ENCODE assay signal across 8 cellular contexts in genomic region chr11:67468835-67469811, GRCh38. TPM values are rescaled to one million over a fixed set of nuclear protein-coding genes. Genes with fewer than 3 reads are reported as not detected.
DNase-seq lines count a peak whose midpoint lies in the region; ATAC-seq and TF ChIP-seq lines count a peak whose summit lies in the region.

TSS of gene TMEM134 (minus strand) at chr11:67469251. CDS start at chr11:67469192, 59 bp downstream.

- CTCF ChIA-PET in Caco-2 (lab: Charles Lee): interaction anchor here (0.5 to 3.8 kb wide), 9 partner anchors 14 to 161 kb away, joined by 3 to 38 read pairs (median 3); partner anchors contain the start of genes AIP, GSTP1, NUDT8 and PPP1CA

- H3K4me3 ChIP-seq in Caco-2 (ENCODE audit: low read depth, low read length) (peak within 1 kb of the TSS; percentile 69), HUES6 (ENCODE audit: low read depth, low read length) (peak within 1 kb of the TSS; percentile 88), epithelial cell of esophagus (ENCODE audit: low read length) (peak within 1 kb of the TSS; percentile 62), mucosa of descending colon (peak within 1 kb of the TSS; percentile 90)

- peak within 1 kb of the TSS; percentile 94 for H3K4me3 Mint-ChIP-seq in Caco-2 (ENCODE audit: unreplicated experiment)

- peaks cover 20% of the 10 kb centered on the region for H3K4me1 Mint-ChIP-seq in Caco-2 (ENCODE audit: low read depth, unreplicated experiment)

- TF ChIP-seq CTCF in Caco-2 (IDR thresholded peaks at IDR 0.05; ENCODE audit: insufficient read depth in 1 of 2, low read depth in 1 of 2, low read length in 1 of 2, severe bottlenecking in 1 of 2, unreplicated experiment in 1 of 2) (peak; percentile 54 to 85), epithelial cell of esophagus (IDR thresholded peaks at IDR 0.05; ENCODE audit: insufficient read depth, low read depth, low read length, missing control alignments) (peak; percentile 37), mucosa of descending colon (IDR thresholded peaks at IDR 0.05) (peak; percentile 38)

- BruUV-seq in Caco-2 (replicated peaks; lab: Mats Ljungman, UMichigan): no TSS peak

- peak; percentile 51 for ATAC-seq in GM21360 (IDR thresholded peaks at IDR 0.05; ENCODE audit: unreplicated experiment)
- peak; percentile 87 for ATAC-seq in mucosa of descending colon

- H3K27me3 ChIP-seq in Caco-2 (replicated peaks; ENCODE audit: control insufficient read depth, insufficient read depth, low read length): no peaks in the 10 kb centered on the region
- no peaks in the 10 kb centered on the region for H3K27me3 ChIP-seq in HUES6 (ENCODE audit: control insufficient read depth, insufficient read depth, low read length)

- intact Hi-C loops in Caco-2 (cut with micrococcal nuclease; ENCODE audit: unreplicated experiment): loop anchor here (1.0 to 2.0 kb wide), 7 partner anchors 14 to 80 kb away; partner anchors contain the start of genes AIP, CDK2AP2, CORO1B and PPP1CA
- intact Hi-C loops in mucosa of descending colon (cut with DNase I, micrococcal nuclease): no loop called here

- H3K4me1 ChIP-seq in Caco-2 (peaks cover 23% of the 10 kb centered on the region), HUES6 (ENCODE audit: control insufficient read depth, insufficient read depth, low read length) (peaks cover 13% of the 10 kb centered on the region), mucosa of descending colon (ENCODE audit: low read depth) (peaks cover 16% of the 10 kb centered on the region)

- peak within 1 kb of the TSS; percentile 45; the same call in 1 of the 2 replicates for H3K27ac ChIP-seq in HUES6 (ENCODE audit: low read depth, low read length)

- H3K27me3 Mint-ChIP-seq in Caco-2 (ENCODE audit: insufficient read depth, unreplicated experiment): no peaks in the 10 kb centered on the region

- peaks cover 22% of the 10 kb centered on the region for H3K36me3 Mint-ChIP-seq in Caco-2 (ENCODE audit: insufficient read depth, unreplicated experiment)

- H3K9me3 Mint-ChIP-seq in Caco-2 (ENCODE audit: unreplicated experiment): no peaks in the 10 kb centered on the region

- peak within 1 kb of the TSS; percentile 89 for H3K27ac Mint-ChIP-seq in Caco-2 (ENCODE audit: unreplicated experiment)

- H3K9me3 ChIP-seq in Caco-2 (no peaks in the 10 kb centered on the region), HUES6 (ENCODE audit: control insufficient read depth, insufficient read depth, low read depth, low read length) (no peaks in the 10 kb centered on the region), mucosa of descending colon (no peaks in the 10 kb centered on the region)

- DNase-seq in Caco-2: peak; percentile 96 to 98
- DNase-seq in OCI-M1 (lab: John Stamatoyannopoulos, UW): peak; percentile 93
- peak; percentile 88 for DNase-seq in activated T-cell treated with anti-CD3 and anti-CD28 coated beads for 4 hours
- DNase-seq in epithelial cell of esophagus (ENCODE audit: low read depth): peak; percentile 94
- DNase-seq in mucosa of descending colon: peak; percentile 92 to 96 (median 94)
- peak; percentile 86 to 89 for DNase-seq in stimulated activated CD8-positive, alpha-beta memory T cell treated with anti-CD3 and anti-CD28 coated beads, Interleukin-4, amount 100 ng/mL, for 1 hour (ENCODE audit: low read depth in 2 of 2, low spot score in 1 of 2)

- POLR2A ChIA-PET in Caco-2 (lab: Charles Lee): interaction anchor here (0.6 to 1.6 kb wide), 6 partner anchors 15 to 114 kb away, joined by 3 to 9 read pairs (median 6); partner anchors contain the start of genes CORO1B and PPP1CA

- H3K36me3 ChIP-seq in Caco-2 (ENCODE audit: control insufficient read depth, insufficient read depth, low read length) (no peaks in the 10 kb centered on the region), HUES6 (ENCODE audit: control insufficient read depth, insufficient read depth, low read length) (no peaks in the 10 kb centered on the region), mucosa of descending colon (ENCODE audit: low read depth) (no peaks in the 10 kb centered on the region)

- H3K9ac ChIP-seq in HUES6 (ENCODE audit: low read length): peak within 1 kb of the TSS; percentile 54

RNA-seq across cellular contexts. Expression of gene TMEM134, which starts in this region (rescaled TPM):
- total RNA-seq in Caco-2 (2022) (47.9 and 52.2 TPM in 2 replicates), mucosa of descending colon (10 to 100 TPM; 44.7 to 82.2 (median 60.9) TPM)

Comparison
In these comparisons a context has a peak if more than half of its experiments do, and no peak if none do; other contexts are left out.
1. Peak in every context shown above with its lines: DNase-seq, ATAC-seq, H3K4me3 ChIP-seq and H3K27ac ChIP-seq.